20 cellular contexts compared by ENCODE assay signal in the genomic region with DNA sequence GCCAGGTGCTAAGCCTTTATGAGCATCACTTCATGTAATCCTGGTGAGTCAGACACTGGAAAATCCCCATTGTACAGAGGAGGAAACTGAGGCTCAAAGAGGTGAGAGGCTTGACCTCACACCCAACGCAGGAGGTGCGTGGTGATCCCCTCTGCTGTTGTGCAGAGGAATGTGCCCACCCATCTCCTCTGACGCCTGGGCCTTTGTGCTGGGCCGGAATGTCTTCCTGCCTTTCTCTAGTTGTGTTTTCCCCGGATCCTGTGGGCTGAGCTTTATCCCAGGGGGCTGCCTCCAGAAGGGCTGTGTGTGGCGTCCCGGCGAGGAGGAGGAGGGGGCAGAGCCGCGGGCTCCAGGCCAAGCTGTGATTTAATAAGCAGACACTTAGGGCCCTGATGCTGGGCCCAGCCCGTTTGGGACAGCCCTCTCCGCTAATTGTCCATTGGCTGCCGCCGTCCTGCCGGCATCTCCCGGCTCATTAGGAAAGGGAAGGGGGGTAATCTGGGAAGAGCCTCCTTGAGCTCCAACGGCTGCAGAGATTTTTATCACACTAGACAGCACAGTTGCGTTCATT.
DNase-seq lines count a peak whose midpoint lies in the region; ATAC-seq, FAIRE-seq and TF ChIP-seq lines count a peak whose summit lies in the region.
"Had no signal": no experiment of that assay in that cellular context is flagged by ENCODE, and none has a peak within 500 bp of the region (broad histone marks: within the 10 kb centered on the region; RNA-seq: fewer than 3 reads in every experiment).

No MANE protein-coding gene starts in this region.

- no peak for TF ChIP-seq CTCF in esophagus squamous epithelium (IDR thresholded peaks at IDR 0.05)

- H3K4me1 ChIP-seq in esophagus squamous epithelium, result no peaks in the 10 kb centered on the region
- H3K4me1 ChIP-seq: Caco-2, Peyer's patch, prostate gland, transverse colon had no signal

- H3K27me3 ChIP-seq in esophagus squamous epithelium, result peaks cover 0 to 15% (median 0%) of the 10 kb centered on the region in 4 donors
- H3K27me3 ChIP-seq: Peyer's patch, transverse colon had no signal

- no peak overlapping the region for H3K27ac ChIP-seq in esophagus squamous epithelium
- H3K27ac ChIP-seq: Peyer's patch, prostate gland, transverse colon had no signal

- intact Hi-C loops in sciatic nerve (cut with DNase I), result no loop called here
- intact Hi-C loops in esophagus squamous epithelium (cut with DNase I), result no loop called here

- no peaks in the 10 kb centered on the region for H3K9me3 ChIP-seq in esophagus squamous epithelium
- H3K9me3 ChIP-seq: Caco-2, prostate gland, transverse colon had no signal

- WGBS in esophagus squamous epithelium, 2 donors, result 20 to 22% methylated on average over 6 to 7 of the region's 18 CpGs

- peak; percentile 26 for FAIRE-seq in endometrium (lab: Jason Lieb, UNC)
- FAIRE-seq: TTC549 had no signal

- peak; percentile 35 for DNase-seq in NCI-H82 treated with DMSO at 0.1 percent for 48 hours (lab: John Stamatoyannopoulos, UW; ENCODE audit: unreplicated experiment)
- peak; percentile 92 for DNase-seq in islet precursor cell
- DNase-seq in sciatic nerve (ENCODE audit: low spot score), result no peak
- DNase-seq in SKM-1 treated with dmso at 0.1 percent for 144 hours (lab: John Stamatoyannopoulos, UW; ENCODE audit: unreplicated experiment), result no peak
- no peak for DNase-seq in esophagus squamous epithelium (lab: John Stamatoyannopoulos, UW)
- no peak for DNase-seq in activated CD4-positive, alpha-beta T cell treated with anti-CD3 and anti-CD28 coated beads, Interleukin-2, amount 50 U/mL, for 1 hour
- DNase-seq in D341Med (ENCODE audit: low spot score), result no peak
- DNase-seq: activated CD4-positive, alpha-beta T cell treated with anti-CD3 and anti-CD28 coated beads, Interleukin-2, amount 10 ng/mL, durations not matched to agents 24 days and 14 days; AML-193; Caco-2; hippocampal formation; NCI-H2029; Peyer's patch; stimulated activated naive CD4-positive, alpha-beta T cell treated with Interleukin-2 at 50 U/mL for 16 hours; transverse colon had no signal

- no peaks in the 10 kb centered on the region for H3K36me3 ChIP-seq in esophagus squamous epithelium
- H3K36me3 ChIP-seq: Peyer's patch, prostate gland, transverse colon had no signal

- ATAC-seq in sciatic nerve, result peak; percentile 56
- ATAC-seq: activated naive CD4-positive, alpha-beta T cell treated with anti-CD3 and anti-CD28 coated beads, Interleukin-2, amount 50 U/mL, for 72 hours; left lobe of liver had no signal

- no peak for TF ChIP-seq POLR2A in esophagus squamous epithelium (IDR thresholded peaks at IDR 0.05)

- H3K4me3 ChIP-seq in esophagus squamous epithelium, result no peak overlapping the region
- H3K4me3 ChIP-seq: Peyer's patch, prostate gland, transverse colon had no signal

Comparison
In these comparisons a context has a peak if more than half of its experiments do, and no peak if none do; other contexts are left out.
1. DNase-seq: peak in NCI-H82 treated with DMSO at 0.1 percent for 48 hours (single experiment) and islet precursor cell (single experiment); none in sciatic nerve (single experiment), SKM-1 treated with dmso at 0.1 percent for 144 hours (single experiment), esophagus squamous epithelium (single experiment), activated CD4-positive, alpha-beta T cell treated with anti-CD3 and anti-CD28 coated beads, Interleukin-2, amount 50 U/mL, for 1 hour (single experiment) and D341Med (single experiment).